9 cellular contexts compared by ENCODE assay signal in the genomic region with DNA sequence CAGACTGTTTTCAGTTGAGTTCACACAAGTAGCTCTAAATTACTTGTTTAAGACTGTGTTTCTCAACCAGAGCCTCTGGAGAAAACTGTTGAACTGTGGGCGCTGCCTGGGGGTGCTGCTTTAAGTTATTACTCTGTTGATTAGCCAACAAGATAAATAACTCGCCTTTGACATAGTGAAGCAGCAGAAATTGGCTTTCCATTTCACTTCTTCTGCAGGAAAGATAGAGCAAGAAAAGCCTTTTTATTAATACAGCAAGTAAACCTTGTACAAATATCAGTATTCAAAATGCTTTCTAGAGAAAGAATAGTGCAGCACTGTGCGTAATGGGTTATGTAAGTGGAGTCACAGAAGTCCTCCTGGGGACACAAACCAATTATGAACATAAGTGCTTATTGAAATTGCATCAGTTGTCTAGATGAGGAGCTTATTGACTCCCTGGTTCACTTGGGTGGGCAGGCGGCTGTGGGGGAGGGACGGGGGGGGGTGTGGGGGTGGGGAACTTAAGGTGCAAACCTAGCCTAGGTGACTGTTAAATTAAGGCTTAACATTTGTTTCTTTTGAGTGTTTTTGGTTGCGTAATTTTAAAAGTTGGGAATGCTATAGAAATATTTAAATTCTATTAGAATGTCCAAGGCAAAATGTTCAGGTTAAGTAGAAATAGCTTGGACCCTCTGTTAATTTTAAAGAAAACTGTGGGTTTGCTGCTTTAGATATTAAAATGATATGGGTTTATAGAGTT. TPM values are rescaled to one million over a fixed set of nuclear protein-coding genes. Genes with fewer than 3 reads are reported as not detected.
DNase-seq lines count a peak whose midpoint lies in the region; ATAC-seq and TF ChIP-seq lines count a peak whose summit lies in the region.
"Had no signal": no experiment of that assay in that cellular context is flagged by ENCODE, and none has a peak within 500 bp of the region (broad histone marks: within the 10 kb centered on the region; RNA-seq: fewer than 3 reads in every experiment).

No MANE protein-coding gene starts in this region.

- H3K9me3 Mint-ChIP-seq in memory B cell = no peaks in the 10 kb centered on the region

- no peaks in the 10 kb centered on the region for H3K36me3 ChIP-seq in testis (ENCODE audit: low read depth, missing control alignments)

- H3K4me1 ChIP-seq in testis = peaks cover 37% of the 10 kb centered on the region

- ATAC-seq in memory B cell (ENCODE audit: low read depth) (no peak), GM21529 (IDR thresholded peaks at IDR 0.05; ENCODE audit: unreplicated experiment) (no peak)

- DNase-seq in NCI-H1436 treated with DMSO at 0.1 percent for 48 hours (lab: John Stamatoyannopoulos, UW) (peak; percentile 58), dorsolateral prefrontal cortex (no peak), memory B cell (ENCODE audit: low spot score in 2 of 2) (no peak), testis (no peak), DMS 273 treated with DMSO at 0.1 percent for 48 hours (lab: John Stamatoyannopoulos, UW) (no peak), lower leg skin (ENCODE audit: low spot score in 2 of 2) (no peak)
- no peak for DNase-seq in stimulated activated CD4-positive, alpha-beta T cell treated with anti-CD3 and anti-CD28 coated beads, Interleukin-4, amount 100 ng/mL, for 4 hours
- DNase-seq: activated effector memory CD4-positive, alpha-beta T cell treated with Interleukin-2 at 50 U/mL for 16 hours had no signal

- H3K27ac ChIP-seq in dorsolateral prefrontal cortex = peak overlapping the region in 58 of 59 donors; percentile 38 to 89 (median 70)
- H3K27ac ChIP-seq in testis = peak overlapping the region; percentile 15 to 60

- peak overlapping the region; percentile 22 for H3K27ac Mint-ChIP-seq in memory B cell

- H3K4me3 ChIP-seq in dorsolateral prefrontal cortex (peak overlapping the region in 49 of 59 donors; percentile 1 to 58 (median 32)), testis (no peak overlapping the region), lower leg skin (ENCODE audit: low read depth, poor library complexity, severe bottlenecking) (no peak overlapping the region)

- intact Hi-C loops in dorsolateral prefrontal cortex (cut with DNase I) = no loop called here
- intact Hi-C loops in testis (cut with DNase I; ENCODE audit: low total_unique reads) = no loop called here
- intact Hi-C loops in lower leg skin (cut with DNase I; ENCODE audit: low total_unique reads) = no loop called here

- peaks cover 15% of the 10 kb centered on the region for H3K36me3 Mint-ChIP-seq in memory B cell

- peaks cover 45% of the 10 kb centered on the region for H3K4me1 Mint-ChIP-seq in memory B cell

- H3K9me3 ChIP-seq in testis = no peaks in the 10 kb centered on the region

- no peak for TF ChIP-seq CTCF in dorsolateral prefrontal cortex (IDR thresholded peaks at IDR 0.05 in 54 of 56, conservative IDR thresholded peaks at IDR 0.05 in 2 of 56; ENCODE audit: low read depth in 1 of 56, partially characterized antibody in 56 of 56)
- TF ChIP-seq CTCF in testis (IDR thresholded peaks at IDR 0.05) = no peak
- TF ChIP-seq CTCF in lower leg skin (IDR thresholded peaks at IDR 0.05) = no peak

- no peak for TF ChIP-seq POLR2A in testis (IDR thresholded peaks at IDR 0.05)
- no peak for TF ChIP-seq POLR2A in lower leg skin (IDR thresholded peaks at IDR 0.05)

- no peaks in the 10 kb centered on the region for H3K27me3 Mint-ChIP-seq in memory B cell

- WGBS in testis, 2 donors = 51 to 57% methylated on average over 6 of the region's 6 CpGs
- WGBS in lower leg skin, 2 donors = 37% methylated on average over 6 of the region's 6 CpGs

- no peaks in the 10 kb centered on the region for H3K27me3 ChIP-seq in dorsolateral prefrontal cortex
- H3K27me3 ChIP-seq in testis = no peaks in the 10 kb centered on the region

- no peak overlapping the region for H3K4me3 Mint-ChIP-seq in memory B cell

RNA-seq across cellular contexts. Expression of gene FRS2, which starts 6.3 kb away (rescaled TPM):
- total RNA-seq in dorsolateral prefrontal cortex (10 to 100 TPM; 41.5 to 87.4 (median 58.7) TPM), testis (10 to 100 TPM; 38.3 to 47.8 TPM), lower leg skin (10 to 100 TPM; 33.7 to 64.7 (median 43.5) TPM)
- 21.6 TPM for polyA plus RNA-seq in testis (ENCODE audit: insufficient read depth, low read depth, low replicate concordance)

Comparison
In these comparisons a context has a peak if more than half of its experiments do, and no peak if none do; other contexts are left out.
1. H3K4me3 ChIP-seq: peak in dorsolateral prefrontal cortex (49 of 59); none in testis (0 of 2) and lower leg skin (single experiment).